Comparison of ENCODE assay signal across 8 cellular contexts in genomic region chr1:36099681-36100341, GRCh38. TPM values are rescaled to one million over a fixed set of nuclear protein-coding genes. Genes with fewer than 3 reads are reported as not detected.
A peak's percentile ranks its signal among the peaks of the same experiment; 100 is the strongest.
DNase-seq lines count a peak whose midpoint lies in the region; ATAC-seq and TF ChIP-seq lines count a peak whose summit lies in the region.

No MANE protein-coding gene starts in this region.

- H3K9me3 ChIP-seq in neutrophil = no peaks in the 10 kb centered on the region

- H3K27me3 Mint-ChIP-seq in activated T-helper 17 cell treated with anti-CD3 and anti-CD28 coated beads, Interleukin-2, amount 50 U/mL, for 72 hours = no peaks in the 10 kb centered on the region

- no peak overlapping the region for H3K27ac ChIP-seq in neutrophil

- no peaks in the 10 kb centered on the region for H3K27me3 ChIP-seq in neutrophil

- peaks cover 18 to 28% of the 10 kb centered on the region in 2 experiments for H3K4me1 ChIP-seq in neutrophil (ENCODE audit: control insufficient read depth in 1 of 2, insufficient read depth in 1 of 2, low read depth in 1 of 2, low read length in 1 of 2)

- TF ChIP-seq CTCF in fibroblast of the aortic adventitia (IDR thresholded peaks at IDR 0.05; ENCODE audit: insufficient read depth, low read length) = peak; percentile 84
- TF ChIP-seq CTCF in neutrophil (IDR thresholded peaks at IDR 0.05) = peak; percentile 69

- H3K4me3 Mint-ChIP-seq in activated T-helper 17 cell treated with anti-CD3 and anti-CD28 coated beads, Interleukin-2, amount 50 U/mL, for 72 hours = peak overlapping the region; percentile 20

- DNase-seq in DMS114 treated with DMSO at 0.1 percent for 48 hours (lab: John Stamatoyannopoulos, UW; ENCODE audit: unreplicated experiment) (peak; percentile 33), HUDEP-2 (lab: John Stamatoyannopoulos, UW; ENCODE audit: unreplicated experiment in 76 of 76) (peak in 68 of 76 experiments; percentile 10 to 80 (median 52)), RPMI7951 (ENCODE audit: low read depth) (peak; percentile 68), fibroblast of the aortic adventitia (ENCODE audit: low read depth) (peak; percentile 77), superior temporal gyrus (ENCODE audit: extremely low spot score) (peak; percentile 81)

- no peaks in the 10 kb centered on the region for H3K9me3 Mint-ChIP-seq in activated T-helper 17 cell treated with anti-CD3 and anti-CD28 coated beads, Interleukin-2, amount 50 U/mL, for 72 hours

- no peaks in the 10 kb centered on the region for H3K4me1 Mint-ChIP-seq in activated T-helper 17 cell treated with anti-CD3 and anti-CD28 coated beads, Interleukin-2, amount 50 U/mL, for 72 hours

- no peak overlapping the region for H3K27ac Mint-ChIP-seq in activated T-helper 17 cell treated with anti-CD3 and anti-CD28 coated beads, Interleukin-2, amount 50 U/mL, for 72 hours

- H3K4me3 ChIP-seq in fibroblast of the aortic adventitia (ENCODE audit: low read depth, low read length) = no peak overlapping the region
- peak overlapping the region; percentile 26 to 52 for H3K4me3 ChIP-seq in neutrophil (ENCODE audit: low read depth in 1 of 2, low read length in 1 of 2)

- peak; percentile 95 for ATAC-seq in activated T-helper 17 cell treated with anti-CD3 and anti-CD28 coated beads, Interleukin-2, amount 50 U/mL, for 72 hours (replicated peaks)
- no peak for ATAC-seq in GM18870 (IDR thresholded peaks at IDR 0.05; ENCODE audit: unreplicated experiment)

- H3K36me3 Mint-ChIP-seq in activated T-helper 17 cell treated with anti-CD3 and anti-CD28 coated beads, Interleukin-2, amount 50 U/mL, for 72 hours (ENCODE audit: low read depth) = peaks cover 8% of the 10 kb centered on the region

- peaks cover 22% of the 10 kb centered on the region for H3K36me3 ChIP-seq in neutrophil

RNA-seq across cellular contexts. Expression of gene ADPRS, which starts 11.1 kb away (rescaled TPM):
- 53.9 and 65.9 TPM in 2 replicates for total RNA-seq in RPMI7951 (2014; rRNA removed; shearing (Covaris generic))
- total RNA-seq in activated T-helper 17 cell treated with anti-CD3 and anti-CD28 coated beads, Interleukin-2, amount 50 U/mL, for 72 hours = 10 to 100 TPM; 50.0 to 50.8 TPM
- 21.1 and 25.5 TPM in 2 replicates for total RNA-seq in fibroblast of the aortic adventitia (ENCODE audit: low replicate concordance)

RNA-seq across cellular contexts. Expression of gene TEKT2, which starts 15.9 kb away (rescaled TPM):
- 0.20 TPM in 1 of 2 replicates, not detected in the other for total RNA-seq in RPMI7951 (2014; rRNA removed; shearing (Covaris generic))
- under 1 TPM; 0.26 to 0.64 TPM for total RNA-seq in activated T-helper 17 cell treated with anti-CD3 and anti-CD28 coated beads, Interleukin-2, amount 50 U/mL, for 72 hours
- total RNA-seq in fibroblast of the aortic adventitia (ENCODE audit: low replicate concordance) = 0.18 and 2.1 TPM in 2 replicates

RNA-seq across cellular contexts. Expression of gene COL8A2, which starts 25.2 kb away (rescaled TPM):
- total RNA-seq in RPMI7951 (2014; rRNA removed; shearing (Covaris generic)) = 0.88 and 0.96 TPM in 2 replicates
- under 1 TPM in 1 of 2 donors, not detected in 1; 0.08 TPM for total RNA-seq in activated T-helper 17 cell treated with anti-CD3 and anti-CD28 coated beads, Interleukin-2, amount 50 U/mL, for 72 hours
- total RNA-seq in fibroblast of the aortic adventitia (ENCODE audit: low replicate concordance) = 11.0 and 20.9 TPM in 2 replicates

RNA-seq across cellular contexts. Expression of gene TRAPPC3, which starts 49.5 kb away (rescaled TPM):
- 78.2 and 125 TPM in 2 replicates for total RNA-seq in RPMI7951 (2014; rRNA removed; shearing (Covaris generic))
- 10 to 100 TPM; 47.8 to 72.6 TPM for total RNA-seq in activated T-helper 17 cell treated with anti-CD3 and anti-CD28 coated beads, Interleukin-2, amount 50 U/mL, for 72 hours
- 80.8 and 102 TPM in 2 replicates for total RNA-seq in fibroblast of the aortic adventitia (ENCODE audit: low replicate concordance)

RNA-seq across cellular contexts. Expression of gene MAP7D1, which starts 56.1 kb away (rescaled TPM):
- total RNA-seq in RPMI7951 (2014; rRNA removed; shearing (Covaris generic)) = 82.4 and 107 TPM in 2 replicates
- 100 to 1,000 TPM in 1 of 2 donors, 10 to 100 TPM in 1; 97.9 to 164 TPM for total RNA-seq in activated T-helper 17 cell treated with anti-CD3 and anti-CD28 coated beads, Interleukin-2, amount 50 U/mL, for 72 hours
- 114 and 180 TPM in 2 replicates for total RNA-seq in fibroblast of the aortic adventitia (ENCODE audit: low replicate concordance)
